In genomic region chr14:65206078-65206447, GRCh38 we compare ENCODE assay signal across 1 cellular context.
TF ChIP-seq lines count a peak whose summit lies in the region.

No MANE protein-coding gene starts in this region.

TF ChIP-seq in IMR-90, 13 proteins besides CTCF, POLR2A, EP300 and RAD21 (continued from another document):
- TF ChIP-seq MXI1 (IDR thresholded peaks at IDR 0.05; ENCODE audit: borderline replicate concordance, low read depth, low read length) = no peak
- TF ChIP-seq MAFK (IDR thresholded peaks at IDR 0.05; ENCODE audit: low read depth, low read length) = no peak
- TF ChIP-seq BHLHE40 (IDR thresholded peaks at IDR 0.05; ENCODE audit: low read depth, low read length) = no peak
- TF ChIP-seq NFE2L2 (IDR thresholded peaks at IDR 0.05; ENCODE audit: low read depth, low read length) = no peak
- TF ChIP-seq RFX5 (IDR thresholded peaks at IDR 0.05; ENCODE audit: low read depth, low read length) = no peak
- TF ChIP-seq CEBPB (IDR thresholded peaks at IDR 0.05; ENCODE audit: low read depth, low read length) = no peak
- TF ChIP-seq CHD1 (IDR thresholded peaks at IDR 0.05; ENCODE audit: low read depth, low read length) = no peak
- TF ChIP-seq ELK1 (IDR thresholded peaks at IDR 0.05; ENCODE audit: borderline replicate concordance, low read depth, low read length) = no peak
- no peak for TF ChIP-seq FOS (IDR thresholded peaks at IDR 0.05; ENCODE audit: low read depth, low read length)
- TF ChIP-seq USF2 (IDR thresholded peaks at IDR 0.05; ENCODE audit: low read depth, low read length) = no peak
- no peak for TF ChIP-seq SMC3 (IDR thresholded peaks at IDR 0.05; ENCODE audit: low read depth, low read length)
- TF ChIP-seq RCOR1 (IDR thresholded peaks at IDR 0.05; ENCODE audit: insufficient replicate concordance, low read length) = no peak
